ENCODE assay signal across 8 cellular contexts in genomic region chr19:51799311-51799997, GRCh38. TPM values are rescaled to one million over a fixed set of nuclear protein-coding genes. Genes with fewer than 3 reads are reported as not detected.
DNase-seq lines count a peak whose midpoint lies in the region; ATAC-seq and TF ChIP-seq lines count a peak whose summit lies in the region.

No MANE protein-coding gene starts in this region.

- no TSS peak for BruUV-seq in IMR-90 (replicated peaks; lab: Mats Ljungman, UMichigan)

- no peak overlapping the region for H2BK15ac ChIP-seq in IMR-90 (ENCODE audit: low read depth, low read length)

- H2BK5ac ChIP-seq in IMR-90 (ENCODE audit: low read depth, low read length, poor library complexity, severe bottlenecking), result peak overlapping the region; percentile 25

- H3K4me3 ChIP-seq in IMR-90 (ENCODE audit: insufficient read depth, low read depth, low read length) (no peak overlapping the region), ascending aorta (peak overlapping the region in 1 of 2 donors; percentile 28)

- TF ChIP-seq RAD21 in IMR-90 (IDR thresholded peaks at IDR 0.05; ENCODE audit: low read length), result no peak

- H4K91ac ChIP-seq in IMR-90 (ENCODE audit: insufficient read depth, low read depth, low read length), result no peak overlapping the region

- H3K36me3 ChIP-seq in IMR-90 (ENCODE audit: control insufficient read depth, insufficient read depth, low read length), result no peaks in the 10 kb centered on the region
- no peaks in the 10 kb centered on the region for H3K36me3 ChIP-seq in ascending aorta

- no peak for TF ChIP-seq CTCF in IMR-90 (conservative IDR thresholded peaks at IDR 0.05; ENCODE audit: low read depth, low read length)
- no peak for TF ChIP-seq CTCF in ascending aorta (IDR thresholded peaks at IDR 0.05)

- no peak overlapping the region for H3K56ac ChIP-seq in IMR-90 (ENCODE audit: extremely low read depth, insufficient read depth, low read length)

- H4K5ac ChIP-seq in IMR-90 (ENCODE audit: low read depth, low read length), result no peak overlapping the region

- H2AFZ ChIP-seq in IMR-90 (replicated peaks; ENCODE audit: low read length, poor library complexity), result peak overlapping the region; percentile 44

- H2BK120ac ChIP-seq in IMR-90 (ENCODE audit: low read depth, low read length), result no peak overlapping the region

- H3K14ac ChIP-seq in IMR-90 (replicated peaks; ENCODE audit: low read depth, low read length), result no peak overlapping the region

- ATAC-seq in IMR-90 (ENCODE audit: low read depth), result peak; percentile 99
- ATAC-seq in activated T-cell treated with anti-CD3 and anti-CD28 coated beads, Interleukin-2, amount 50 U/mL, for 4 hours, result no peak
- ATAC-seq in effector memory CD8-positive, alpha-beta T cell (replicated peaks), result no peak

- dilution Hi-C loops in IMR-90 (cut with HindIII; ENCODE audit: low sequenced_read_pairs, unreplicated experiment), result no loop called here

- H3K9me1 ChIP-seq in IMR-90 (ENCODE audit: insufficient read depth, low read length), result no peaks in the 10 kb centered on the region

- no peak overlapping the region for H2AK5ac ChIP-seq in IMR-90 (ENCODE audit: low read depth, low read length)

- no peaks in the 10 kb centered on the region for H3K36me3 Mint-ChIP-seq in activated T-cell treated with anti-CD3 and anti-CD28 coated beads, Interleukin-2, amount 50 U/mL, for 4 hours (ENCODE audit: insufficient read depth)
- no peaks in the 10 kb centered on the region for H3K36me3 Mint-ChIP-seq in effector memory CD8-positive, alpha-beta T cell (ENCODE audit: insufficient read depth)

- whole genome bisulfite sequencing in IMR-90 (ENCODE audit: extremely low coverage in 2 of 2, insufficient read length in 1 of 2), 2 experiments, result 0% methylated on average over 4 of the region's 13 CpGs; no CpG with 5 or more reads in 1 of the 2 experiments

- H2AK9ac ChIP-seq in IMR-90 (replicated peaks; ENCODE audit: low read depth, low read length, poor library complexity), result peak overlapping the region; percentile 70

- H3K27me3 ChIP-seq in IMR-90 (ENCODE audit: control insufficient read depth, insufficient read depth, low read length) (no peaks in the 10 kb centered on the region), ascending aorta (no peaks in the 10 kb centered on the region)

- POLR2A ChIA-PET in IMR-90 (lab: Charles Lee; ENCODE audit: unreplicated experiment), result no interaction called here

- no peak overlapping the region for H3K4ac ChIP-seq in IMR-90 (ENCODE audit: low read depth, low read length)

- H3K23ac ChIP-seq in IMR-90 (ENCODE audit: low read depth, low read length), result no peak overlapping the region

- 0 out of 2 replicates have a peak overlapping the region, but pooled peaks have one; percentile 13 for H3K4me2 ChIP-seq in IMR-90 (ENCODE audit: low read depth, low read length)

- H3K9me3 ChIP-seq in IMR-90 (ENCODE audit: control insufficient read depth, insufficient read depth, low read length), result no peaks in the 10 kb centered on the region
- H3K9me3 ChIP-seq in ascending aorta, result no peaks in the 10 kb centered on the region

- H2BK20ac ChIP-seq in IMR-90 (ENCODE audit: low read depth, low read length), result no peak overlapping the region

- H3K18ac ChIP-seq in IMR-90 (ENCODE audit: low read depth, low read length), result no peak overlapping the region

- H3K27ac ChIP-seq in IMR-90 (ENCODE audit: insufficient read depth, low read length) (no peak overlapping the region), ascending aorta (peak overlapping the region; percentile 53 to 59)

- H3K9me3 Mint-ChIP-seq in activated T-cell treated with anti-CD3 and anti-CD28 coated beads, Interleukin-2, amount 50 U/mL, for 4 hours, result peaks cover 12% of the 10 kb centered on the region
- H3K9me3 Mint-ChIP-seq in effector memory CD8-positive, alpha-beta T cell, result peaks cover 8 to 30% of the 10 kb centered on the region in 2 donors

- H3K27ac Mint-ChIP-seq in effector memory CD8-positive, alpha-beta T cell, result no peak overlapping the region

- H3K9ac ChIP-seq in IMR-90 (ENCODE audit: low read depth, low read length), result no peak overlapping the region; the same call in 1 of the 2 replicates

- H3K79me1 ChIP-seq in IMR-90 (ENCODE audit: low read depth in 1 of 2, low read length in 2 of 2), result no peaks in the 10 kb centered on the region

- CTCF ChIA-PET in IMR-90 (lab: Yijun Ruan, JAX), result interaction anchor here (0.5 to 1.3 kb wide), 3 partner anchors 22 to 334 kb away, joined by 3 to 4 read pairs (median 3); no protein-coding TSS in a partner anchor

- in situ Hi-C loops in IMR-90 (cut with MboI; ENCODE audit: low sequenced_read_pairs), result no loop called here

- H3K4me1 Mint-ChIP-seq in activated T-cell treated with anti-CD3 and anti-CD28 coated beads, Interleukin-2, amount 50 U/mL, for 4 hours (ENCODE audit: low read depth), result no peaks in the 10 kb centered on the region
- H3K4me1 Mint-ChIP-seq in effector memory CD8-positive, alpha-beta T cell (ENCODE audit: low read depth in 2 of 2), result no peaks in the 10 kb centered on the region

- H4K20me1 ChIP-seq in IMR-90 (ENCODE audit: insufficient read depth, low read length), result no peaks in the 10 kb centered on the region

- peaks cover 5% of the 10 kb centered on the region for H3K4me1 ChIP-seq in IMR-90 (ENCODE audit: control insufficient read depth, insufficient read depth, low read length)
- peaks cover 0 to 7% of the 10 kb centered on the region in 2 donors for H3K4me1 ChIP-seq in ascending aorta

- H3K27me3 Mint-ChIP-seq in activated T-cell treated with anti-CD3 and anti-CD28 coated beads, Interleukin-2, amount 50 U/mL, for 4 hours (ENCODE audit: low read depth), result no peaks in the 10 kb centered on the region
- peaks cover 9 to 16% of the 10 kb centered on the region in 2 donors for H3K27me3 Mint-ChIP-seq in effector memory CD8-positive, alpha-beta T cell

- no peak for TF ChIP-seq POLR2A in IMR-90 (IDR thresholded peaks at IDR 0.05; ENCODE audit: low read depth, low read length)

- DNase-seq in IMR-90 (peak; percentile 94), ascending aorta (ENCODE audit: low spot score in 2 of 2) (peak; percentile 67 to 89), iris pigment epithelial cell (ENCODE audit: low read depth) (peak; percentile 99), superior temporal gyrus (ENCODE audit: extremely low spot score) (peak; percentile 63)
- DNase-seq in activated T-cell treated with anti-CD3 and anti-CD28 coated beads, Interleukin-2, amount 50 U/mL, for 4 hours, result no peak
- DNase-seq in effector memory CD8-positive, alpha-beta T cell, result no peak
- no peak for DNase-seq in stimulated activated naive CD4-positive, alpha-beta T cell (lab: John Stamatoyannopoulos, UW)
- no peak for DNase-seq in activated T-cell treated with anti-CD3 and anti-CD28 coated beads, Interleukin-2, amount 50 U/mL, for 1 hour

- H4K8ac ChIP-seq in IMR-90 (ENCODE audit: low read depth in 2 of 2, low read length in 2 of 2), result no peak overlapping the region

- no peak overlapping the region for H3K4me3 Mint-ChIP-seq in activated T-cell treated with anti-CD3 and anti-CD28 coated beads, Interleukin-2, amount 50 U/mL, for 4 hours
- H3K4me3 Mint-ChIP-seq in effector memory CD8-positive, alpha-beta T cell, result no peak overlapping the region

- intact Hi-C loops in IMR-90 (cut with micrococcal nuclease) (no loop called here), ascending aorta (cut with DNase I) (no loop called here)

TF ChIP-seq in IMR-90, 13 proteins besides CTCF, POLR2A, EP300 and RAD21 (continues in another document):
- peak; percentile 85 for TF ChIP-seq FOS (IDR thresholded peaks at IDR 0.05; ENCODE audit: low read depth, low read length)
- no peak for TF ChIP-seq USF2 (IDR thresholded peaks at IDR 0.05; ENCODE audit: low read depth, low read length)
- no peak for TF ChIP-seq MAZ (IDR thresholded peaks at IDR 0.05; ENCODE audit: borderline replicate concordance, low read depth, low read length)
- TF ChIP-seq CHD1 (IDR thresholded peaks at IDR 0.05; ENCODE audit: low read depth, low read length), result no peak
- TF ChIP-seq ELK1 (IDR thresholded peaks at IDR 0.05; ENCODE audit: borderline replicate concordance, low read depth, low read length), result no peak
- TF ChIP-seq NFE2L2 (IDR thresholded peaks at IDR 0.05; ENCODE audit: low read depth, low read length), result no peak
- peak; percentile 86 for TF ChIP-seq MAFK (IDR thresholded peaks at IDR 0.05; ENCODE audit: low read depth, low read length)
- no peak for TF ChIP-seq MXI1 (IDR thresholded peaks at IDR 0.05; ENCODE audit: borderline replicate concordance, low read depth, low read length)

RNA-seq across cellular contexts. Expression of gene FPR3, which starts 4.5 kb away (rescaled TPM):
- not detected in 2 replicates for total RNA-seq in IMR-90 (2012; rRNA removed)
- not detected in 2 replicates for polyA plus RNA-seq in IMR-90 (2012; rRNA removed)
- not detected in 2 replicates for polyA plus RNA-seq in IMR-90 (2012; cell fraction: cytosol; rRNA removed)
- polyA plus RNA-seq in IMR-90 (2012; cell fraction: nucleus; rRNA removed; ENCODE audit: low replicate concordance), result not detected in 2 replicates
- total RNA-seq in ascending aorta, result 16.0 TPM
- not detected for total RNA-seq in activated T-cell treated with anti-CD3 and anti-CD28 coated beads, Interleukin-2, amount 50 U/mL, for 4 hours

RNA-seq across cellular contexts. Expression of gene FPR2, which starts 38.5 kb away (rescaled TPM):
- total RNA-seq in IMR-90 (2012; rRNA removed) (not detected in 2 replicates), ascending aorta (0.21 TPM)
- polyA plus RNA-seq in IMR-90 (2012; rRNA removed), result not detected in 2 replicates
- polyA plus RNA-seq in IMR-90 (2012; cell fraction: cytosol; rRNA removed), result not detected in 2 replicates
- polyA plus RNA-seq in IMR-90 (2012; cell fraction: nucleus; rRNA removed; ENCODE audit: low replicate concordance), result not detected in 2 replicates
- not detected for total RNA-seq in activated T-cell treated with anti-CD3 and anti-CD28 coated beads, Interleukin-2, amount 50 U/mL, for 4 hours

RNA-seq across cellular contexts. Expression of gene FPR1, which starts 47.8 kb away (rescaled TPM):
- not detected in 2 replicates for total RNA-seq in IMR-90 (2012; rRNA removed)
- not detected in 2 replicates for polyA plus RNA-seq in IMR-90 (2012; rRNA removed)
- polyA plus RNA-seq in IMR-90 (2012; cell fraction: cytosol; rRNA removed), result not detected in 2 replicates
- polyA plus RNA-seq in IMR-90 (2012; cell fraction: nucleus; rRNA removed; ENCODE audit: low replicate concordance), result not detected in 2 replicates
- 7.9 TPM for total RNA-seq in ascending aorta
- not detected for total RNA-seq in activated T-cell treated with anti-CD3 and anti-CD28 coated beads, Interleukin-2, amount 50 U/mL, for 4 hours

Comparison
In these comparisons a context has a peak if more than half of its experiments do, and no peak if none do; other contexts are left out.
1. DNase-seq: peak in IMR-90 (single experiment), ascending aorta (2 of 2), iris pigment epithelial cell (single experiment) and superior temporal gyrus (single experiment); none in activated T-cell treated with anti-CD3 and anti-CD28 coated beads, Interleukin-2, amount 50 U/mL, for 4 hours (single experiment), effector memory CD8-positive, alpha-beta T cell (0 of 3), stimulated activated naive CD4-positive, alpha-beta T cell (0 of 6) and activated T-cell treated with anti-CD3 and anti-CD28 coated beads, Interleukin-2, amount 50 U/mL, for 1 hour (single experiment).
2. RNA of gene FPR3, which starts 4.5 kb away (total RNA-seq): 16.0 TPM in ascending aorta (single experiment); not detected in IMR-90 and not detected in activated T-cell treated with anti-CD3 and anti-CD28 coated beads, Interleukin-2, amount 50 U/mL, for 4 hours; every median in the first group is over 10 times any median in the second.